ENCODE assay signal across 8 cellular contexts in genomic region chr22:23858484-23858815, GRCh38. TPM values are rescaled to one million over a fixed set of nuclear protein-coding genes. Genes with fewer than 3 reads are reported as not detected.
DNase-seq lines count a peak whose midpoint lies in the region; ATAC-seq and TF ChIP-seq lines count a peak whose summit lies in the region.

No MANE protein-coding gene starts in this region.

- H3K36me3 ChIP-seq in OCI-LY3 (replicated peaks; ENCODE audit: low read depth, low read length) (no peaks in the 10 kb centered on the region), neutrophil (no peaks in the 10 kb centered on the region)

- no peaks in the 10 kb centered on the region for H4K20me1 ChIP-seq in OCI-LY3 (ENCODE audit: insufficient read depth, low read length)

- H3K79me2 ChIP-seq in OCI-LY3 (ENCODE audit: low read length): no peaks in the 10 kb centered on the region

- no peak for DNase-seq in CD14-positive monocyte (ENCODE audit: low spot score)
- DNase-seq in endothelial cell (ENCODE audit: low spot score): no peak
- no peak for DNase-seq in NCI-H345 (lab: John Stamatoyannopoulos, UW)
- DNase-seq in A172 (ENCODE audit: low spot score): no peak
- DNase-seq in NCI-H2107 treated with DMSO at 0.1 percent for 48 hours (lab: John Stamatoyannopoulos, UW; ENCODE audit: unreplicated experiment): no peak

- H3K27ac Mint-ChIP-seq in CD14-positive monocyte (peak overlapping the region in 5 of 7 donors; percentile 25 to 89 (median 58)), endothelial cell (ENCODE audit: unreplicated experiment) (peak overlapping the region; percentile 4)

- no peak overlapping the region for H2AFZ ChIP-seq in OCI-LY3 (ENCODE audit: low read depth, low read length)

- H3K4me3 Mint-ChIP-seq in CD14-positive monocyte (peak overlapping the region; percentile 90 to 97), endothelial cell (ENCODE audit: unreplicated experiment) (peak overlapping the region; percentile 81)

- no peak for ATAC-seq in HG03571 (IDR thresholded peaks at IDR 0.05; ENCODE audit: unreplicated experiment)

- H3K4me1 ChIP-seq in OCI-LY3 (ENCODE audit: low read length): peaks cover 9% of the 10 kb centered on the region
- H3K4me1 ChIP-seq in neutrophil (ENCODE audit: control insufficient read depth in 1 of 2, insufficient read depth in 1 of 2, low read depth in 1 of 2, low read length in 1 of 2): peaks cover 22 to 26% of the 10 kb centered on the region in 2 experiments

- H3K9me3 Mint-ChIP-seq in CD14-positive monocyte (no peaks in the 10 kb centered on the region), endothelial cell (ENCODE audit: unreplicated experiment) (no peaks in the 10 kb centered on the region)

- TF ChIP-seq CTCF in CD14-positive monocyte (IDR thresholded peaks at IDR 0.05) (no peak), OCI-LY3 (IDR thresholded peaks at IDR 0.05; ENCODE audit: low read depth, low read length) (no peak), endothelial cell (IDR thresholded peaks at IDR 0.05; ENCODE audit: unreplicated experiment) (no peak), neutrophil (IDR thresholded peaks at IDR 0.05) (no peak)

- peak overlapping the region; percentile 89 for H3K4me2 ChIP-seq in OCI-LY3 (ENCODE audit: low read length)

- no peaks in the 10 kb centered on the region for H3K9me3 ChIP-seq in OCI-LY3 (ENCODE audit: insufficient read depth, low read length)
- no peaks in the 10 kb centered on the region for H3K9me3 ChIP-seq in neutrophil

- no peaks in the 10 kb centered on the region for H3K27me3 ChIP-seq in OCI-LY3 (ENCODE audit: low read depth, low read length)
- H3K27me3 ChIP-seq in neutrophil: peaks cover 14% of the 10 kb centered on the region

- H3K4me3 ChIP-seq in OCI-LY3 (ENCODE audit: low read length) (peak overlapping the region; percentile 91), neutrophil (ENCODE audit: low read depth in 1 of 2, low read length in 1 of 2) (peak overlapping the region; percentile 72 to 80)

- intact Hi-C loops in CD14-positive monocyte (cut with micrococcal nuclease): no loop called here

- H3K36me3 Mint-ChIP-seq in CD14-positive monocyte (no peaks in the 10 kb centered on the region), endothelial cell (ENCODE audit: low read depth, unreplicated experiment) (peaks cover 6% of the 10 kb centered on the region)

- H3K27me3 Mint-ChIP-seq in CD14-positive monocyte (ENCODE audit: low read depth in 3 of 3) (peaks cover 0 to 5% (median 2%) of the 10 kb centered on the region in 3 donors), endothelial cell (ENCODE audit: unreplicated experiment) (peaks cover 6% of the 10 kb centered on the region)

- H3K27ac ChIP-seq in OCI-LY3 (ENCODE audit: low read length) (no peak overlapping the region), neutrophil (no peak overlapping the region)

- H3K4me1 Mint-ChIP-seq in CD14-positive monocyte (peaks cover 16% of the 10 kb centered on the region), endothelial cell (ENCODE audit: unreplicated experiment) (peaks cover 19% of the 10 kb centered on the region)

- peak overlapping the region; percentile 85 for H3K9ac ChIP-seq in OCI-LY3 (ENCODE audit: low read length)

RNA-seq across cellular contexts. Expression of gene SLC2A11, which starts 0.8 kb away (rescaled TPM):
- 1 to 10 TPM; 1.3 to 2.5 TPM for polyA plus RNA-seq in CD14-positive monocyte
- 9.2 TPM for total RNA-seq in endothelial cell (ENCODE audit: unreplicated experiment)
- 6.8 and 8.2 TPM in 2 replicates for total RNA-seq in A172 (2014; rRNA removed; shearing (Covaris generic))

RNA-seq across cellular contexts. Expression of gene DERL3, which starts 19.6 kb away (rescaled TPM):
- under 1 TPM; 0.23 to 0.28 TPM for polyA plus RNA-seq in CD14-positive monocyte
- 1.3 TPM for total RNA-seq in endothelial cell (ENCODE audit: unreplicated experiment)
- 0.79 and 1.7 TPM in 2 replicates for total RNA-seq in A172 (2014; rRNA removed; shearing (Covaris generic))

RNA-seq across cellular contexts. Expression of gene MIF, which starts 35.7 kb away (rescaled TPM):
- 100 to 1,000 TPM; 338 to 390 TPM for polyA plus RNA-seq in CD14-positive monocyte
- 306 TPM for total RNA-seq in endothelial cell (ENCODE audit: unreplicated experiment)
- total RNA-seq in A172 (2014; rRNA removed; shearing (Covaris generic)): 136 and 143 TPM in 2 replicates
